In the genomic region with DNA sequence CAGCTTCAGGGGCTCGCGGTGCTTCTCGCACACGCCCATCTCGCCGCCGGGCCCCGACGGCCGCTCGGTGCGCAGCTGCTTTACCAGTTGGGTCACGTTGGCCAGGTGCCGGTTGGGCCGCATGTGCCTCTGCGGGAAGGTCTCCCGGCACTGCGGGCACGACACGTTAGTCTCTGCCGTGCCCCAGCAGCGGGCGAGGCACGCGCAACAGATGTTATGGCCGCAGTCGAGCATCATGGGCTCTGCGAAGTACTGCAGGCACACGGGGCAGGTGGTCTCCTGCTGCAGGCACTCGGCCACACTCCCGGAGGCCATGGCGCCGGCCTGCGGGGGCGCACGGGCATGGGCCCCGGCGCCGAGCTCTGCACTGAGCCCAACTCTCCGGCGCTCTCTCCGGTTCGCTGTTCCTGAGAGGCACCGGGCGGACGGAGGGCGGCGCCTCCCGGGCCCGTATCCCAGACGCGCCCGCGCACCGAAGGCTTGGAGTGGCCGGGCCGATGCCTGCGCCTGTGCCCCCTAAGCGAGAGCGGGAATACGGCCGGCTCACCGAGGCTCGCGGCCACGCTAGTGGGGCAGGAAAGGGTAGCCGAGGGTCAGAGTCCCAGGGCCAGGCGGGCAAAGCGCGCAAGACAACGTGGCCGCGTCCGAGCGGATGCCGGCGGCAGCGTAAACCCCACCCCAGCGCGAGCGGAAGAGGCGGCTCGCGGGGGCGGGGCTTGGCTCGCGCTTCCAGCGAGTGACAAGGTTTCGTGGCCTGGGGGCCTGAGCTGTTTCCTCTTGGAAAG, we compare ENCODE assay signal across 8 cellular contexts. TPM values are rescaled to one million over a fixed set of nuclear protein-coding genes. Genes with fewer than 3 reads are reported as not detected.
DNase-seq lines count a peak whose midpoint lies in the region; ATAC-seq and TF ChIP-seq lines count a peak whose summit lies in the region.

A gene with protein sequence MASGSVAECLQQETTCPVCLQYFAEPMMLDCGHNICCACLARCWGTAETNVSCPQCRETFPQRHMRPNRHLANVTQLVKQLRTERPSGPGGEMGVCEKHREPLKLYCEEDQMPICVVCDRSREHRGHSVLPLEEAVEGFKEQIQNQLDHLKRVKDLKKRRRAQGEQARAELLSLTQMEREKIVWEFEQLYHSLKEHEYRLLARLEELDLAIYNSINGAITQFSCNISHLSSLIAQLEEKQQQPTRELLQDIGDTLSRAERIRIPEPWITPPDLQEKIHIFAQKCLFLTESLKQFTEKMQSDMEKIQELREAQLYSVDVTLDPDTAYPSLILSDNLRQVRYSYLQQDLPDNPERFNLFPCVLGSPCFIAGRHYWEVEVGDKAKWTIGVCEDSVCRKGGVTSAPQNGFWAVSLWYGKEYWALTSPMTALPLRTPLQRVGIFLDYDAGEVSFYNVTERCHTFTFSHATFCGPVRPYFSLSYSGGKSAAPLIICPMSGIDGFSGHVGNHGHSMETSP (minus strand): TSS at position 668 of the 785 bp plus-strand sequence. CDS start 353 bp downstream, at position 315.

- no peaks in the 10 kb centered on the region for H3K27me3 Mint-ChIP-seq in activated CD8-positive, alpha-beta T cell treated with anti-CD3 and anti-CD28 coated beads for 36 hours

- intact Hi-C loops in activated CD8-positive, alpha-beta T cell treated with anti-CD3 and anti-CD28 coated beads for 36 hours (cut with micrococcal nuclease), result no loop called here

- no peak for TF ChIP-seq CTCF in activated CD8-positive, alpha-beta T cell treated with anti-CD3 and anti-CD28 coated beads for 36 hours (IDR thresholded peaks at IDR 0.05)

- peaks cover 39% of the 10 kb centered on the region for H3K36me3 Mint-ChIP-seq in activated CD8-positive, alpha-beta T cell treated with anti-CD3 and anti-CD28 coated beads for 36 hours (ENCODE audit: low read depth)

- H3K4me3 Mint-ChIP-seq in activated CD8-positive, alpha-beta T cell treated with anti-CD3 and anti-CD28 coated beads for 36 hours, result peak within 1 kb of the TSS; percentile 94

- ATAC-seq in HG03442 (IDR thresholded peaks at IDR 0.05; ENCODE audit: unreplicated experiment), result peak; percentile 80
- peak; percentile 89 for ATAC-seq in activated CD8-positive, alpha-beta T cell treated with anti-CD3 and anti-CD28 coated beads for 36 hours

- DNase-seq in CD1c-positive myeloid dendritic cell (ENCODE audit: extremely low spot score) (peak; percentile 95), GM19240 (ENCODE audit: insufficient read length, low spot score) (peak; percentile 48), NCI-H748 treated with DMSO at 0.1 percent for 48 hours (lab: John Stamatoyannopoulos, UW) (peak; percentile 89), lung microvascular endothelial cell (ENCODE audit: low read depth in 2 of 2) (peak; percentile 86 to 89)
- peak; percentile 84 for DNase-seq in activated CD8-positive, alpha-beta T cell treated with anti-CD3 and anti-CD28 coated beads for 36 hours
- DNase-seq in effector CD8-positive, alpha-beta T cell (lab: John Stamatoyannopoulos, UW), result peak; percentile 50
- DNase-seq in stimulated activated CD8-positive, alpha-beta memory T cell treated with anti-CD3 and anti-CD28 coated beads, Interleukin-12 subunit alpha, Interleukin-12 subunit beta, amount 100 ng/mL, for 1 hour (ENCODE audit: low read depth), result peak; percentile 63

- no peaks in the 10 kb centered on the region for H3K9me3 Mint-ChIP-seq in activated CD8-positive, alpha-beta T cell treated with anti-CD3 and anti-CD28 coated beads for 36 hours

- H3K27ac Mint-ChIP-seq in activated CD8-positive, alpha-beta T cell treated with anti-CD3 and anti-CD28 coated beads for 36 hours, result peak within 1 kb of the TSS; percentile 94

- H3K4me1 Mint-ChIP-seq in activated CD8-positive, alpha-beta T cell treated with anti-CD3 and anti-CD28 coated beads for 36 hours (ENCODE audit: low read depth), result peaks cover 39% of the 10 kb centered on the region

- POLR2A ChIA-PET in activated CD8-positive, alpha-beta T cell treated with anti-CD3 and anti-CD28 coated beads for 36 hours (lab: Charles Lee), result interaction anchor here (0.7 to 4.2 kb wide), 22 partner anchors 10 to 1776 kb away, joined by 3 to 34 read pairs (median 4); a partner anchor contains a TSS

- CTCF ChIA-PET in activated CD8-positive, alpha-beta T cell treated with anti-CD3 and anti-CD28 coated beads for 36 hours (lab: Charles Lee), result interaction anchor here (0.9 to 4.7 kb wide), 11 partner anchors 12 to 1627 kb away, joined by 3 to 21 read pairs (median 3); no protein-coding TSS in a partner anchor

RNA-seq across cellular contexts. Expression of the gene that starts here (rescaled TPM):
- total RNA-seq in activated CD8-positive, alpha-beta T cell treated with anti-CD3 and anti-CD28 coated beads for 36 hours, result 10 to 100 TPM; 45.6 to 46.4 TPM
- total RNA-seq in lung microvascular endothelial cell, result 40.8 and 58.5 TPM in 2 replicates

Comparison
In these comparisons a context has a peak if more than half of its experiments do, and no peak if none do; other contexts are left out.
1. Peak in every context shown above with its lines: DNase-seq and ATAC-seq.